11 cellular contexts compared by ENCODE assay signal in the genomic region with DNA sequence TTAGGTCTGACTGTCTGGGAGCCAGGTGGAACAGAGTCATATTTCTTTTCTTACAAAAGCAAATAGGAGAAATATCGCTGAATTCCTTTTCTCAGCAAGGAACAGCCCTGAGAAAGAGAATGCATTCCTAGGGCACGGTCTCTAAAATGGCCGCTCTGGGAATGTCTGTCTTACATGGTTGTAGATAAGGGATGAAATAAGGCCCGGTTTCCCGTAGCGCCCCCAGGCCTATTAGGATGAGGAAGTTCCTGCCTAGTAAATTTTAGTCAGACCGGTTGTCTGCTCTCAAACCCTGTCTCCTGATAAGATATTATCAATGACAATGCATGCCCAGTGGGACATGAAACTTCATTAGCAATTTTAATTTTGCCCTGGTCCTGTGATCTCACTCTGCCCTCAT. TPM values are rescaled to one million over a fixed set of nuclear protein-coding genes. Genes with fewer than 3 reads are reported as not detected.
"Had no signal": no experiment of that assay in that cellular context is flagged by ENCODE, and none has a peak within 500 bp of the region (broad histone marks: within the 10 kb centered on the region; RNA-seq: fewer than 3 reads in every experiment).

No MANE protein-coding gene starts in this region.

RNA-seq across cellular contexts. Expression of a gene that starts 54.0 kb away (rescaled TPM):
- total RNA-seq: activated CD4-positive, alpha-beta memory T cell treated with anti-CD3 and anti-CD28 coated beads, Interleukin-2, amount 10 ng/mL, durations not matched to agents 7 days and 5 days; activated CD4-positive, alpha-beta T cell treated with anti-CD3 and anti-CD28 coated beads for 36 hours; activated CD4-positive, alpha-beta T cell treated with anti-CD3 and anti-CD28 coated beads, Interleukin-2, amount 10 ng/mL, durations not matched to agents 7 days and 5 days; activated CD8-positive, alpha-beta memory T cell treated with anti-CD3 and anti-CD28 coated beads, Interleukin-2, amount 10 ng/mL, durations not matched to agents 7 days and 5 days; activated CD8-positive, alpha-beta T cell treated with anti-CD3 and anti-CD28 coated beads, Interleukin-2, amount 10 ng/mL, durations not matched to agents 7 days and 5 days; activated naive CD8-positive, alpha-beta T cell treated with anti-CD3 and anti-CD28 coated beads, Interleukin-2, amount 10 ng/mL, durations not matched to agents 7 days and 5 days; activated T-helper 2 cell treated with anti-CD3 and anti-CD28 coated beads, Interferon-gamma antibody, Interleukin-2, Interleukin-4, amounts not matched to agents 10 μg/mL and 5 μg/mL and 100 μg/mL, durations not matched to agents 14 hours and 24 hours and 36 hours; bronchial epithelial cell; T-helper 1 cell treated with Interleukin-12 subunit alpha and Interleukin-12 subunit beta and Interleukin-4 antibody, amounts not matched to agents 30 ng/mL and 1 ng/mL, for 36 hours; T-helper 17 cell; T-helper 2 cell treated with Interferon-gamma antibody and Interleukin-4, amounts not matched to agents 100 ng/mL and 5 ng/mL, for 36 hours had no signal
